ENCODE assay signal across 9 cellular contexts in genomic region chr13:112931028-112931934, GRCh38. TPM values are rescaled to one million over a fixed set of nuclear protein-coding genes. Genes with fewer than 3 reads are reported as not detected.
DNase-seq lines count a peak whose midpoint lies in the region; ATAC-seq, FAIRE-seq and TF ChIP-seq lines count a peak whose summit lies in the region.
"Had no signal": no experiment of that assay in that cellular context is flagged by ENCODE, and none has a peak within 500 bp of the region (broad histone marks: within the 10 kb centered on the region; RNA-seq: fewer than 3 reads in every experiment).

No MANE protein-coding gene starts in this region.

- FAIRE-seq in GM18507 (lab: Jason Lieb, UNC), result peak; percentile 70
- FAIRE-seq: TTC549 had no signal

- H3K27me3 Mint-ChIP-seq in activated naive CD8-positive, alpha-beta T cell treated with anti-CD3 and anti-CD28 coated beads for 36 hours, result peaks cover 51% of the 10 kb centered on the region
- peaks cover 65% of the 10 kb centered on the region for H3K27me3 Mint-ChIP-seq in T-helper 17 cell

- DNase-seq in GM18507 (ENCODE audit: extremely low spot score, insufficient read length, low read depth) (peak; percentile 36), NCI-H1436 (lab: John Stamatoyannopoulos, UW) (peak; percentile 68), SW480 (ENCODE audit: low spot score) (peak; percentile 86), heart right ventricle (no peak), stromal cell of bone marrow (ENCODE audit: low read depth) (peak; percentile 56), retina (no peak), T-helper 17 cell (no peak)
- no peak for DNase-seq in activated naive CD8-positive, alpha-beta T cell treated with anti-CD3 and anti-CD28 coated beads for 36 hours

- intact Hi-C loops in heart right ventricle (cut with DNase I), result no loop called here

- peaks cover 0 to 8% (median 0%) of the 10 kb centered on the region in 11 donors for H3K9me3 ChIP-seq in heart right ventricle
- H3K9me3 ChIP-seq in T-helper 17 cell (ENCODE audit: control insufficient read depth, low read length, poor library complexity, severe bottlenecking), result no peaks in the 10 kb centered on the region

- H3K36me3 ChIP-seq in heart right ventricle, result no peaks in the 10 kb centered on the region

- no peak overlapping the region for H3K27ac Mint-ChIP-seq in activated naive CD8-positive, alpha-beta T cell treated with anti-CD3 and anti-CD28 coated beads for 36 hours
- H3K27ac Mint-ChIP-seq in T-helper 17 cell, result no peak overlapping the region

- WGBS in heart right ventricle, 2 donors, result 51 to 59% methylated on average over 32 of the region's 32 CpGs

- H3K9me3 Mint-ChIP-seq in activated naive CD8-positive, alpha-beta T cell treated with anti-CD3 and anti-CD28 coated beads for 36 hours, result no peaks in the 10 kb centered on the region

- peak overlapping the region in 2 of 10 donors; percentile 23 to 27 for H3K4me3 ChIP-seq in heart right ventricle

- no peak overlapping the region for H3K4me3 Mint-ChIP-seq in activated naive CD8-positive, alpha-beta T cell treated with anti-CD3 and anti-CD28 coated beads for 36 hours
- H3K4me3 Mint-ChIP-seq in T-helper 17 cell, result no peak overlapping the region

- ATAC-seq in heart right ventricle (peak; percentile 29 to 73 (median 48)), T-helper 17 cell (no peak)

- TF ChIP-seq CTCF in heart right ventricle (IDR thresholded peaks at IDR 0.05), result peak; percentile 33 to 64 (median 53)

- H3K27me3 ChIP-seq in heart right ventricle, result peaks cover 0 to 50% (median 19%) of the 10 kb centered on the region in 7 donors

- no peaks in the 10 kb centered on the region for H3K4me1 Mint-ChIP-seq in activated naive CD8-positive, alpha-beta T cell treated with anti-CD3 and anti-CD28 coated beads for 36 hours
- peaks cover 10% of the 10 kb centered on the region for H3K4me1 Mint-ChIP-seq in T-helper 17 cell

- H3K36me3 Mint-ChIP-seq in activated naive CD8-positive, alpha-beta T cell treated with anti-CD3 and anti-CD28 coated beads for 36 hours, result no peaks in the 10 kb centered on the region
- H3K36me3 Mint-ChIP-seq in T-helper 17 cell (ENCODE audit: low read depth), result peaks cover 8% of the 10 kb centered on the region

- H3K27ac ChIP-seq in heart right ventricle, result no peak overlapping the region

- H3K4me1 ChIP-seq in heart right ventricle, result peaks cover 10 to 36% (median 19%) of the 10 kb centered on the region in 9 donors

RNA-seq across cellular contexts. Expression of gene MCF2L, which starts 37.7 kb away (rescaled TPM):
- total RNA-seq in heart right ventricle (10 to 100 TPM; 29.6 to 99.8 (median 45.3) TPM), T-helper 17 cell (10 to 100 TPM in 1 of 2 donors, 1 to 10 TPM in 1; 9.7 to 13.2 TPM)
- polyA plus RNA-seq in heart right ventricle, result 10 to 100 TPM; 38.6 to 94.1 TPM
- 10 to 100 TPM in 1 of 2 experiments, 1 to 10 TPM in 1; 9.3 to 10.7 TPM for total RNA-seq in activated naive CD8-positive, alpha-beta T cell treated with anti-CD3 and anti-CD28 coated beads for 36 hours

Comparison
In these comparisons a context has a peak if more than half of its experiments do, and no peak if none do; other contexts are left out.
1. DNase-seq: peak in GM18507 (single experiment), NCI-H1436 (single experiment), SW480 (single experiment) and stromal cell of bone marrow (single experiment); none in heart right ventricle (0 of 2), retina (single experiment), activated naive CD8-positive, alpha-beta T cell treated with anti-CD3 and anti-CD28 coated beads for 36 hours (single experiment) and T-helper 17 cell (0 of 3).